ENCODE assay signal across 1 cellular context in the genomic region with DNA sequence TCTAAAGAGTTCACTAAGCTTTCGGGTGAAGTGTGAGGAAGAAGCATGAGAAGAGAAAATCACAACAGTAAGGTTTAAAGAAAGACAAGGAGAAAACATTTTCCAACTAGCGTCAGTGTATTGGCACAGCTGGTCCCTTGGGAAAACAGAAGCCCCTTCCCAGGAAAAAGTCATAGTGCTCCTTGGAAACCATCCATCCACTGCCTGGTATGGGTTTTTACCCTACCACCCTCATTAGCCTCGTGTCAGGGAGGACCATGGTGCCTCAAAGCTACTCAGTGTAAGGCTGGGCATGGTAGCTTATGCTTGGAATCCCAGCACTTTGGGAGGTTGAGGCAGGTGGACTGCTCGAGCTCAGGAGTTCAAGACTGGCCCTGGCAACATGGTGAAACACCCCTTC.
TF ChIP-seq lines count a peak whose summit lies in the region.

No MANE protein-coding gene starts in this region.

TF ChIP-seq in K562, 482 proteins besides CTCF, POLR2A, EP300 and RAD21 (continued from another document and continues in another):
- TF ChIP-seq CHD7 (IDR thresholded peaks at IDR 0.05; ENCODE audit: low read depth, low read length) (no peak), CBFB (CRISPR knock-in tag; IDR thresholded peaks at IDR 0.05) (no peak), ZC3H4 (CRISPR knock-in tag; IDR thresholded peaks at IDR 0.05; ENCODE audit: borderline replicate concordance) (0 out of 2 replicates have a peak, but pooled peaks have one; percentile 64), SIRT6 (IDR thresholded peaks at IDR 0.05; ENCODE audit: low read depth, low read length) (no peak), DLX4 (CRISPR knock-in tag; IDR thresholded peaks at IDR 0.05) (no peak), ZKSCAN1 (IDR thresholded peaks at IDR 0.05; ENCODE audit: low read depth, low read length) (no peak), SIN3A (IDR thresholded peaks at IDR 0.05; ENCODE audit: borderline replicate concordance in 2 of 2, control insufficient read depth in 1 of 2, low read depth in 2 of 2, low read length in 2 of 2) (peak in 1 of 2 experiments; percentile 32; a peak in 2 of 4 replicates), HCFC1 (IDR thresholded peaks at IDR 0.05; ENCODE audit: low read depth, low read length) (no peak), ZBTB33 (CRISPR knock-in tag; IDR thresholded peaks at IDR 0.05) (0 out of 2 replicates have a peak, but pooled peaks have one; percentile 8), RBM39 (optimal IDR thresholded peaks at IDR 0.05; ENCODE audit: low read depth, low read length) (no peak), TCF7 (IDR thresholded peaks at IDR 0.05; ENCODE audit: borderline replicate concordance) (no peak), EZH2 (IDR thresholded peaks at IDR 0.05; ENCODE audit: borderline replicate concordance, low read depth, low read length) (no peak), BRF1 (IDR thresholded peaks at IDR 0.05; ENCODE audit: borderline replicate concordance, extremely low read depth, insufficient read length) (no peak), ZFX (CRISPR knock-in tag; IDR thresholded peaks at IDR 0.05) (0 out of 2 replicates have a peak, but pooled peaks have one; percentile 13), TGIF2 (CRISPR knock-in tag; IDR thresholded peaks at IDR 0.05) (no peak), MTA1 (IDR thresholded peaks at IDR 0.05; ENCODE audit: borderline replicate concordance) (no peak), SP2 (IDR thresholded peaks at IDR 0.05; ENCODE audit: extremely low read depth, low read depth, low read length, poor library complexity, severe bottlenecking) (no peak)
- TF ChIP-seq, protein P1, sequence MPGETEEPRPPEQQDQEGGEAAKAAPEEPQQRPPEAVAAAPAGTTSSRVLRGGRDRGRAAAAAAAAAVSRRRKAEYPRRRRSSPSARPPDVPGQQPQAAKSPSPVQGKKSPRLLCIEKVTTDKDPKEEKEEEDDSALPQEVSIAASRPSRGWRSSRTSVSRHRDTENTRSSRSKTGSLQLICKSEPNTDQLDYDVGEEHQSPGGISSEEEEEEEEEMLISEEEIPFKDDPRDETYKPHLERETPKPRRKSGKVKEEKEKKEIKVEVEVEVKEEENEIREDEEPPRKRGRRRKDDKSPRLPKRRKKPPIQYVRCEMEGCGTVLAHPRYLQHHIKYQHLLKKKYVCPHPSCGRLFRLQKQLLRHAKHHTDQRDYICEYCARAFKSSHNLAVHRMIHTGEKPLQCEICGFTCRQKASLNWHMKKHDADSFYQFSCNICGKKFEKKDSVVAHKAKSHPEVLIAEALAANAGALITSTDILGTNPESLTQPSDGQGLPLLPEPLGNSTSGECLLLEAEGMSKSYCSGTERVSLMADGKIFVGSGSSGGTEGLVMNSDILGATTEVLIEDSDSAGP (CRISPR knock-in tag; IDR thresholded peaks at IDR 0.05): no peak
- TF ChIP-seq, protein P2, sequence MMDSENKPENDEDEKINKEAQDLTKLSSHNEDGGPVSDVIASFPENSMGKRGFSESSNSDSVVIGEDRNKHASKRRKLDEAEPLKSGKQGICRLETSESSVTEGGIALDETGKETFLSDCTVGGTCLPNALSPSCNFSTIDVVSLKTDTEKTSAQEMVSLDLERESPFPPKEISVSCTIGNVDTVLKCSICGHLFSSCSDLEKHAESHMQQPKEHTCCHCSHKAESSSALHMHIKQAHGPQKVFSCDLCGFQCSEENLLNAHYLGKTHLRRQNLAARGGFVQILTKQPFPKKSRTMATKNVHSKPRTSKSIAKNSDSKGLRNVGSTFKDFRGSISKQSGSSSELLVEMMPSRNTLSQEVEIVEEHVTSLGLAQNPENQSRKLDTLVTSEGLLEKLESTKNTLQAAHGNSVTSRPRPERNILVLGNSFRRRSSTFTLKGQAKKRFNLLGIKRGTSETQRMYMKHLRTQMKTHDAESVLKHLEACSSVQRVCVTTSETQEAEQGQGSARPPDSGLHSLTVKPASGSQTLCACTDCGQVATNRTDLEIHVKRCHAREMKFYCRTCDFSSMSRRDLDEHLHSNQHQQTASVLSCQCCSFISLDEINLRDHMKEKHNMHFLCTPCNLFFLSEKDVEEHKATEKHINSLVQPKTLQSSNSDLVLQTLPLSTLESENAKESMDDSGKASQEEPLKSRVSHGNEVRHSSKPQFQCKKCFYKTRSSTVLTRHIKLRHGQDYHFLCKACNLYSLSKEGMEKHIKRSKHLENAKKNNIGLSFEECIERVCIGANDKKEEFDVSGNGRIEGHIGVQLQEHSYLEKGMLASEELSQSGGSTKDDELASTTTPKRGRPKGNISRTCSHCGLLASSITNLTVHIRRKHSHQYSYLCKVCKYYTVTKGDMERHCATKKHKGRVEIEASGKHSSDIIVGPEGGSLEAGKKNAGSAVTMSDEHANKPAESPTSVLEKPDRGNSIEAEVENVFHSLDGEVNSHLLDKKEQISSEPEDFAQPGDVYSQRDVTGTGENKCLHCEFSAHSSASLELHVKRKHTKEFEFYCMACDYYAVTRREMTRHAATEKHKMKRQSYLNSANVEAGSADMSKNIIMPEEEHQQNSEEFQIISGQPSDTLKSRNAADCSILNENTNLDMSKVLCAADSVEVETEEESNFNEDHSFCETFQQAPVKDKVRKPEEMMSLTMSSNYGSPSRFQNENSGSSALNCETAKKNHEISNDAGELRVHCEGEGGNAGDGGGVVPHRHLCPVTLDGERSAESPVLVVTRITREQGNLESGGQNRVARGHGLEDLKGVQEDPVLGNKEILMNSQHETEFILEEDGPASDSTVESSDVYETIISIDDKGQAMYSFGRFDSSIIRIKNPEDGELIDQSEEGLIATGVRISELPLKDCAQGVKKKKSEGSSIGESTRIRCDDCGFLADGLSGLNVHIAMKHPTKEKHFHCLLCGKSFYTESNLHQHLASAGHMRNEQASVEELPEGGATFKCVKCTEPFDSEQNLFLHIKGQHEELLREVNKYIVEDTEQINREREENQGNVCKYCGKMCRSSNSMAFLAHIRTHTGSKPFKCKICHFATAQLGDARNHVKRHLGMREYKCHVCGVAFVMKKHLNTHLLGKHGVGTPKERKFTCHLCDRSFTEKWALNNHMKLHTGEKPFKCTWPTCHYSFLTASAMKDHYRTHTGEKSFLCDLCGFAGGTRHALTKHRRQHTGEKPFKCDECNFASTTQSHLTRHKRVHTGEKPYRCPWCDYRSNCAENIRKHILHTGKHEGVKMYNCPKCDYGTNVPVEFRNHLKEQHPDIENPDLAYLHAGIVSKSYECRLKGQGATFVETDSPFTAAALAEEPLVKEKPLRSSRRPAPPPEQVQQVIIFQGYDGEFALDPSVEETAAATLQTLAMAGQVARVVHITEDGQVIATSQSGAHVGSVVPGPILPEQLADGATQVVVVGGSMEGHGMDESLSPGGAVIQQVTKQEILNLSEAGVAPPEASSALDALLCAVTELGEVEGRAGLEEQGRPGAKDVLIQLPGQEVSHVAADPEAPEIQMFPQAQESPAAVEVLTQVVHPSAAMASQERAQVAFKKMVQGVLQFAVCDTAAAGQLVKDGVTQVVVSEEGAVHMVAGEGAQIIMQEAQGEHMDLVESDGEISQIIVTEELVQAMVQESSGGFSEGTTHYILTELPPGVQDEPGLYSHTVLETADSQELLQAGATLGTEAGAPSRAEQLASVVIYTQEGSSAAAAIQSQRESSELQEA (IDR thresholded peaks at IDR 0.05; ENCODE audit: low read depth): no peak
- TF ChIP-seq, protein P3, sequence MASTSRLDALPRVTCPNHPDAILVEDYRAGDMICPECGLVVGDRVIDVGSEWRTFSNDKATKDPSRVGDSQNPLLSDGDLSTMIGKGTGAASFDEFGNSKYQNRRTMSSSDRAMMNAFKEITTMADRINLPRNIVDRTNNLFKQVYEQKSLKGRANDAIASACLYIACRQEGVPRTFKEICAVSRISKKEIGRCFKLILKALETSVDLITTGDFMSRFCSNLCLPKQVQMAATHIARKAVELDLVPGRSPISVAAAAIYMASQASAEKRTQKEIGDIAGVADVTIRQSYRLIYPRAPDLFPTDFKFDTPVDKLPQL (IDR thresholded peaks at IDR 0.05; ENCODE audit: extremely low read depth, insufficient read length): no peak
